In the genomic region with DNA sequence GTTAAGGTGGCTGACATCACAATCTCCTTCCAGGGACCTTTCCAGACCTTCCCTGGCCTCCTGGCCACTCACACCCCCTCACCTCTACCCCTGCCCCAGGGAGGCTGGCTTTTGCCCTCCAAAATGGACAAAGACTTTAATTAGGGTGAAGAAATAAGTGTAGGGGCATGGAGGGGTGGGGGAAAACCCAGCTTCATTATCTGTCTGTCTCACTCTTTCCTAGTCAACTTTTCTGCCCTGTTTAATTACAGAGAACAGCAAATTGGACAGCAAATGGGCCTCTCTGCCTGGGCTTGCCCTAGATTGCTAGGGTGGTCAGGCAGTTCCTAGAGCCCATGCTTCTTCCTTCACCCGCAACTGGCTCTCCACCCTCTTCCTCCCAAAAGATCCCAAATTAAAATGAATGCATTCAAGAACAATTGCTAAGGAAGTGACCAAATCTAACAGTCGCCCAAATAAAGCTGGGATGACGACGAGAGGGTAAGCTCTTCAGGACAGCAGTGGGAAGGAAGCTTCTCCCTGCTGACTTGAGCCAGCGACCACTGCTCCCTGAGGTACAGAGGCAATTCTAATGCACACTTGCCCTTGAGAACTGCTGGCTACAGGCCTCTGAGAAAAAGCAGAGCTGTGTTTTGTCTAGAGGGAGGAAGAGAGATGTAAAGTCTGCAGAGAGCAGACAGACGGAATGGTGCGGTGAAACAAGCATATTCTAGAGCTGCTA, we compare ENCODE assay signal across 15 cellular contexts.
"Had no signal": no experiment of that assay in that cellular context is flagged by ENCODE, and none has a peak within 500 bp of the region (broad histone marks: within the 10 kb centered on the region; RNA-seq: fewer than 3 reads in every experiment).

No MANE protein-coding gene starts in this region.

- H3K9me3 ChIP-seq: adrenal gland, neutrophil had no signal

- H3K36me3 Mint-ChIP-seq: type B pancreatic cell, WTC11 had no signal

- H3K27me3 Mint-ChIP-seq: T-helper 17 cell had no signal

- H3K4me3 ChIP-seq: adrenal gland, hepatocyte had no signal

- H3K27me3 ChIP-seq: adrenal gland, hepatocyte had no signal

- H3K36me3 ChIP-seq: adrenal gland, neutrophil had no signal

- H3K27ac ChIP-seq: hepatocyte, neutrophil had no signal

- H3K9me3 Mint-ChIP-seq: type B pancreatic cell, WTC11 had no signal

- H3K4me3 Mint-ChIP-seq: naive thymus-derived CD8-positive, alpha-beta T cell; T-helper 17 cell; type B pancreatic cell; WTC11 had no signal

- H3K4me1 Mint-ChIP-seq: T-helper 17 cell, WTC11 had no signal

- DNase-seq: activated CD4-positive, alpha-beta T cell treated with anti-CD3 and anti-CD28 coated beads for 48 hours; activated gamma-delta T cell treated with Interleukin-2 at 50 U/mL for 16 hours; adrenal gland; caudate nucleus; erythroblast; islet precursor cell; mesenchymal stem cell; naive thymus-derived CD8-positive, alpha-beta T cell; stimulated activated CD4-positive, alpha-beta T cell treated with anti-CD3 and anti-CD28 coated beads, Interleukin-4, amount 100 ng/mL, for 24 hours; stimulated activated naive CD4-positive, alpha-beta T cell; T-helper 17 cell had no signal

- H3K27ac Mint-ChIP-seq: T-helper 17 cell, type B pancreatic cell, WTC11 had no signal

- ATAC-seq: naive thymus-derived CD8-positive, alpha-beta T cell; T-helper 17 cell; WTC11 had no signal
